23 cellular contexts compared by ENCODE assay signal in genomic region chr10:1198453-1199344, GRCh38.
DNase-seq lines count a peak whose midpoint lies in the region; ATAC-seq and TF ChIP-seq lines count a peak whose summit lies in the region.
"Had no signal": no experiment of that assay in that cellular context is flagged by ENCODE, and none has a peak within 500 bp of the region (broad histone marks: within the 10 kb centered on the region; RNA-seq: fewer than 3 reads in every experiment).

No MANE protein-coding gene starts in this region.

- H2AK5ac ChIP-seq in mesendoderm (ENCODE audit: low read length), result no peak overlapping the region

- H3K23ac ChIP-seq in mesendoderm (ENCODE audit: low read length), result no peak overlapping the region

- H3K27me3 Mint-ChIP-seq in WTC11 (ENCODE audit: low read depth) (peaks cover 7% of the 10 kb centered on the region; the same call in 1 of the 2 replicates), chondrocyte (ENCODE audit: low read depth) (peaks cover 5% of the 10 kb centered on the region)

- H3K79me2 ChIP-seq in mesendoderm (ENCODE audit: control insufficient read depth, insufficient read depth, low read length), result no peaks in the 10 kb centered on the region
- H3K79me2 ChIP-seq: parathyroid adenoma had no signal

- H3K36me3 ChIP-seq in heart right ventricle (no peaks in the 10 kb centered on the region), mesendoderm (ENCODE audit: control insufficient read depth, insufficient read depth, low read length) (no peaks in the 10 kb centered on the region)
- H3K36me3 ChIP-seq: ascending aorta, vagina had no signal

- H3K4me1 Mint-ChIP-seq in WTC11 (peaks cover 37% of the 10 kb centered on the region), chondrocyte (ENCODE audit: low read depth) (peaks cover under 1% of the 10 kb centered on the region)
- H3K4me1 Mint-ChIP-seq: IgD-negative memory B cell had no signal

- H3K9me3 Mint-ChIP-seq in WTC11 (no peaks in the 10 kb centered on the region), chondrocyte (ENCODE audit: low read depth) (no peaks in the 10 kb centered on the region)
- H3K9me3 Mint-ChIP-seq: CD4-positive, alpha-beta memory T cell; HFFc6 had no signal

- no peak for ATAC-seq in heart right ventricle
- ATAC-seq in WTC11, result peak; percentile 39
- no peak for ATAC-seq in GM18505 (IDR thresholded peaks at IDR 0.05; ENCODE audit: unreplicated experiment)
- no peak for ATAC-seq in GM18870 (IDR thresholded peaks at IDR 0.05; ENCODE audit: unreplicated experiment)
- ATAC-seq: stimulated activated naive CD8-positive, alpha-beta T cell treated with anti-CD3 and anti-CD28 coated beads, Interleukin-15, Interleukin-2, amounts not matched to agents 100 U/mL and 50 U/mL, for 24 hours had no signal

- intact Hi-C loops in cardiac septum (cut with DNase I) (no loop called here), heart right ventricle (cut with DNase I) (no loop called here)

- H3K56ac ChIP-seq in mesendoderm (ENCODE audit: low read length), result peak overlapping the region; percentile 49

- TF ChIP-seq CTCF in heart right ventricle (IDR thresholded peaks at IDR 0.05) (no peak), WTC11 (IDR thresholded peaks at IDR 0.05) (no peak), chondrocyte (IDR thresholded peaks at IDR 0.05) (no peak)

- no peak overlapping the region for H2BK5ac ChIP-seq in mesendoderm (ENCODE audit: low read length)

- H3K27ac ChIP-seq in heart right ventricle, result no peak overlapping the region
- H3K27ac ChIP-seq in mesendoderm (ENCODE audit: low read depth, low read length), result no peak overlapping the region
- H3K27ac ChIP-seq: ascending aorta, parathyroid adenoma, vagina, VCaP had no signal

- H3K27ac Mint-ChIP-seq in WTC11 (no peak overlapping the region), chondrocyte (ENCODE audit: unreplicated experiment) (no peak overlapping the region)
- H3K27ac Mint-ChIP-seq: HFFc6, IgD-negative memory B cell had no signal

- H3K79me1 ChIP-seq in mesendoderm (ENCODE audit: low read length), result no peaks in the 10 kb centered on the region

- no peak overlapping the region for H3K4ac ChIP-seq in mesendoderm (ENCODE audit: low read depth, low read length)

- CTCF ChIA-PET in WTC11 (lab: Charles Lee), result interaction anchor here (0.6 to 1.1 kb wide), 5 partner anchors 45 to 222 kb away, joined by 3 to 7 read pairs (median 4); partner anchors contain the start of gene IDI1

- H4K8ac ChIP-seq in mesendoderm (ENCODE audit: low read depth, low read length), result no peak overlapping the region

- no peak overlapping the region for H3K4me3 Mint-ChIP-seq in WTC11
- no peak overlapping the region for H3K4me3 Mint-ChIP-seq in chondrocyte (ENCODE audit: unreplicated experiment)
- H3K4me3 Mint-ChIP-seq: CD4-positive, alpha-beta memory T cell; HFFc6; IgD-negative memory B cell had no signal

- H2BK120ac ChIP-seq in mesendoderm (ENCODE audit: low read depth, low read length), result no peak overlapping the region

- no peak for TF ChIP-seq POLR2A in GM18505 (IDR thresholded peaks at IDR 0.05; ENCODE audit: borderline replicate concordance, extremely low read depth, insufficient read depth, insufficient read length)

- no peaks in the 10 kb centered on the region for H3K4me1 ChIP-seq in heart right ventricle
- H3K4me1 ChIP-seq in mesendoderm (ENCODE audit: control insufficient read depth, low read depth, low read length), result peaks cover 2% of the 10 kb centered on the region
- H3K4me1 ChIP-seq: ascending aorta, parathyroid adenoma, vagina had no signal

- H3K9ac ChIP-seq in mesendoderm (ENCODE audit: low read length), result no peak overlapping the region
- H3K9ac ChIP-seq: parathyroid adenoma had no signal

- H3K4me3 ChIP-seq in heart right ventricle, result no peak overlapping the region
- no peak overlapping the region for H3K4me3 ChIP-seq in mesendoderm (ENCODE audit: low read length)
- H3K4me3 ChIP-seq: ascending aorta, vagina had no signal

- no peaks in the 10 kb centered on the region for H3K9me3 ChIP-seq in heart right ventricle
- H3K9me3 ChIP-seq: ascending aorta, vagina had no signal

- H2BK15ac ChIP-seq in mesendoderm (replicated peaks; ENCODE audit: low read depth), result no peak overlapping the region

- H3K27me3 ChIP-seq in heart right ventricle (peaks cover 0 to 52% (median 38%) of the 10 kb centered on the region in 7 donors), mesendoderm (ENCODE audit: insufficient read depth, low read length, poor library complexity) (no peaks in the 10 kb centered on the region)
- H3K27me3 ChIP-seq: ascending aorta, vagina had no signal

- DNase-seq in cardiac septum (ENCODE audit: low spot score), result peak; percentile 47
- no peak for DNase-seq in heart right ventricle
- peak; percentile 41 for DNase-seq in WTC11 (ENCODE audit: low spot score)
- peak; percentile 65 for DNase-seq in mesendoderm
- DNase-seq in chondrocyte (ENCODE audit: low spot score), result no peak
- DNase-seq in HPDE6-E6E7 (ENCODE audit: extremely low spot score), result no peak
- DNase-seq: activated gamma-delta T cell; CD4-positive, alpha-beta memory T cell; dermis blood vessel endothelial cell; GDM1; HFFc6; kidney; MV-4-11; NCI-H69; RPMI8226; stimulated activated naive CD8-positive, alpha-beta T cell treated with anti-CD3 and anti-CD28 coated beads, Interleukin-15, Interleukin-2, amounts not matched to agents 100 U/mL and 50 U/mL, for 24 hours had no signal

- peak overlapping the region; percentile 27 for H3K4me2 ChIP-seq in mesendoderm (ENCODE audit: low read length)

- WGBS in heart right ventricle, 2 donors, result 51 to 58% methylated on average over 20 of the region's 20 CpGs
- WGBS in mesendoderm (ENCODE audit: extremely low coverage, insufficient coverage, low lambda C conversion rate), result no CpG with 5 or more reads among the region's 20 CpGs

- no peak overlapping the region for H3K18ac ChIP-seq in mesendoderm (ENCODE audit: low read length)

- POLR2A ChIA-PET in WTC11 (lab: Charles Lee), result no interaction called here

- H4K5ac ChIP-seq in mesendoderm (ENCODE audit: low read length), result no peak overlapping the region

- H3K36me3 Mint-ChIP-seq in WTC11 (no peaks in the 10 kb centered on the region), chondrocyte (ENCODE audit: low read depth) (no peaks in the 10 kb centered on the region)
- H3K36me3 Mint-ChIP-seq: CD4-positive, alpha-beta memory T cell; IgD-negative memory B cell had no signal

TF ChIP-seq in WTC11, 78 proteins besides CTCF, POLR2A, EP300 and RAD21:
- TF ChIP-seq JUN (CRISPR knock-in tag; IDR thresholded peaks at IDR 0.05), result no peak
- peak; percentile 23; the same call in 1 of the 2 replicates for TF ChIP-seq ZNF423 (CRISPR knock-in tag; IDR thresholded peaks at IDR 0.05)

Comparison
In these comparisons a context has a peak if more than half of its experiments do, and no peak if none do; other contexts are left out.
1. DNase-seq: peak in cardiac septum (single experiment), WTC11 (single experiment) and mesendoderm (single experiment); none in heart right ventricle (0 of 2), chondrocyte (single experiment) and HPDE6-E6E7 (single experiment).